ENCODE assay signal across 12 cellular contexts in the genomic region with DNA sequence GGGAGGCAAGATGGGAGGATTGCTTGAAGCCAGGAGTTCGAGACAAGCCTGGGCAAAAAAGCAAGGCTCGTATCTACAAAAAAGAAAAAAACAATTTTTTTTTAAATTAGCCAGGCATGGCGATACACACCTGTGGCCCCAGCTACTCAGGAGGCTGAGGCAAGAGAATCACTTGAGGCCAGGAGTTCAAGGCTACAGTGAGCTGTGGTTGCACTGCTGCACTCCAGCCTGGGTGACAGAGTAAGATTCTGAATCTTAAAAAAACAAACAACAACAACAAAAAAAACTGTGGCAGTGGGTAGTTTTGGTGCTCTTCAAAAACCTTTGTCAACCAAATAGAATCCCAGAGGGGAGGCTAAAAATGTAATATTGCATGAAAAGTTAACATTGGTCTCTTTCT. TPM values are rescaled to one million over a fixed set of nuclear protein-coding genes. Genes with fewer than 3 reads are reported as not detected.
DNase-seq lines count a peak whose midpoint lies in the region; ATAC-seq and TF ChIP-seq lines count a peak whose summit lies in the region.
"Had no signal": no experiment of that assay in that cellular context is flagged by ENCODE, and none has a peak within 500 bp of the region (broad histone marks: within the 10 kb centered on the region; RNA-seq: fewer than 3 reads in every experiment).

No MANE protein-coding gene starts in this region.

- DNase-seq in stimulated activated CD4-positive, alpha-beta T cell treated with anti-CD3 and anti-CD28 coated beads, Interleukin-1b, Interleukin-23, amount 100 ng/mL, for 48 hours = peak; percentile 13
- no peak for DNase-seq in stimulated activated CD4-positive, alpha-beta T cell treated with anti-CD3 and anti-CD28 coated beads, Interleukin-4, amount 100 ng/mL, for 1 hour
- DNase-seq in T-cell = no peak
- DNase-seq in left lung = no peak
- no peak for DNase-seq in vagina (ENCODE audit: extremely low spot score in 2 of 2)
- no peak for DNase-seq in tibial artery
- no peak for DNase-seq in 8988T
- DNase-seq: endodermal cell, PC-9 had no signal

- H3K4me1 Mint-ChIP-seq in T-cell = peaks cover 79 to 86% (median 83%) of the 10 kb centered on the region in 3 donors

- H3K4me1 ChIP-seq in left lung (peaks cover 0 to 63% of the 10 kb centered on the region in 2 donors), vagina (no peaks in the 10 kb centered on the region), tibial artery (no peaks in the 10 kb centered on the region)

- peak overlapping the region in 1 of 2 donors; percentile 35 for H3K4me3 ChIP-seq in left lung
- peak overlapping the region in 1 of 2 donors; percentile 4 for H3K4me3 ChIP-seq in vagina
- H3K4me3 ChIP-seq in tibial artery = peak overlapping the region in 1 of 2 donors; percentile 9
- H3K4me3 ChIP-seq: PC-9, smooth muscle cell had no signal

- peak overlapping the region; percentile 80 to 87 (median 86) for H3K4me3 Mint-ChIP-seq in T-cell
- H3K4me3 Mint-ChIP-seq: endodermal cell had no signal

- no peak for ATAC-seq in T-cell (replicated peaks in 1 of 4)
- no peak for ATAC-seq in left lung
- ATAC-seq in GM18861 (IDR thresholded peaks at IDR 0.05; ENCODE audit: unreplicated experiment) = no peak

- intact Hi-C loops in left lung (cut with DNase I) (no loop called here), vagina (cut with DNase I) (no loop called here), tibial artery (cut with DNase I; ENCODE audit: low total_unique reads) (no loop called here)

- H3K27ac ChIP-seq in left lung (peak overlapping the region; percentile 63 to 94), vagina (peak overlapping the region; percentile 1), tibial artery (no peak overlapping the region)
- H3K27ac ChIP-seq: PC-9 had no signal

- H3K36me3 ChIP-seq in left lung = no peaks in the 10 kb centered on the region
- H3K36me3 ChIP-seq in vagina = no peaks in the 10 kb centered on the region
- no peaks in the 10 kb centered on the region for H3K36me3 ChIP-seq in tibial artery

- no peak for TF ChIP-seq POLR2A in vagina (IDR thresholded peaks at IDR 0.05)

- no peaks in the 10 kb centered on the region for H3K27me3 Mint-ChIP-seq in T-cell

- H3K27me3 ChIP-seq in left lung = no peaks in the 10 kb centered on the region
- H3K27me3 ChIP-seq in vagina = no peaks in the 10 kb centered on the region
- no peaks in the 10 kb centered on the region for H3K27me3 ChIP-seq in tibial artery

- peaks cover 13% of the 10 kb centered on the region for H3K36me3 Mint-ChIP-seq in T-cell

- H3K9me3 Mint-ChIP-seq in T-cell = no peaks in the 10 kb centered on the region
- H3K9me3 Mint-ChIP-seq: endodermal cell had no signal

- POLR2A ChIA-PET in T-cell (lab: Charles Lee) = interaction anchor here (0.6 to 3.1 kb wide), 7 partner anchors 11 to 60 kb away, joined by 3 to 18 read pairs (median 3); partner anchors contain the start of genes AP4B1 (in 1 of the 2) and HIPK1 (in 1 of the 2)

- H3K27ac Mint-ChIP-seq in T-cell = peak overlapping the region; percentile 85 to 95
- H3K27ac Mint-ChIP-seq: endodermal cell had no signal

- H3K9me3 ChIP-seq in left lung (no peaks in the 10 kb centered on the region), vagina (no peaks in the 10 kb centered on the region), tibial artery (no peaks in the 10 kb centered on the region)

- CTCF ChIA-PET in T-cell (lab: Charles Lee) = interaction anchor here (0.5 to 1.9 kb wide), 5 partner anchors 8 to 76 kb away, joined by 3 to 8 read pairs (median 3); partner anchors contain the start of gene AP4B1 (in 1 of the 2)

- TF ChIP-seq CTCF in left lung (IDR thresholded peaks at IDR 0.05) = no peak
- no peak for TF ChIP-seq CTCF in vagina (IDR thresholded peaks at IDR 0.05)
- no peak for TF ChIP-seq CTCF in tibial artery (IDR thresholded peaks at IDR 0.05)

RNA-seq across cellular contexts. Expression of gene PTPN22, which starts 0.7 kb away (rescaled TPM):
- 10 to 100 TPM; 25.6 to 45.9 (median 26.6) TPM for total RNA-seq in T-cell
- 10 to 100 TPM in 1 of 2 donors, 1 to 10 TPM in 1; 5.6 to 10.0 TPM for total RNA-seq in left lung
- total RNA-seq in vagina = 7.4 TPM
- total RNA-seq: endodermal cell, smooth muscle cell had no signal

RNA-seq across cellular contexts. Expression of gene BCL2L15, which starts 16.6 kb away (rescaled TPM):
- total RNA-seq in T-cell = 1 to 10 TPM; 1.2 to 5.8 (median 1.7) TPM
- 1 to 10 TPM; 2.2 to 2.3 TPM for total RNA-seq in left lung
- total RNA-seq in vagina = 2.9 TPM
- total RNA-seq: M059J had no signal

RNA-seq across cellular contexts. Expression of gene AP4B1, which starts 33.8 kb away (rescaled TPM):
- total RNA-seq in T-cell = 10 to 100 TPM; 57.8 to 66.4 (median 61.5) TPM
- total RNA-seq in left lung = 10 to 100 TPM; 15.4 to 21.2 TPM
- 6.9 TPM for total RNA-seq in vagina

RNA-seq across cellular contexts. Expression of gene DCLRE1B, which starts 34.3 kb away (rescaled TPM):
- 1 to 10 TPM; 5.6 to 6.1 (median 5.9) TPM for total RNA-seq in T-cell
- 1 to 10 TPM; 7.3 to 9.1 TPM for total RNA-seq in left lung
- 5.2 TPM for total RNA-seq in vagina

RNA-seq across cellular contexts. Expression of gene HIPK1, which starts 58.3 kb away (rescaled TPM):
- total RNA-seq in T-cell = 100 to 1,000 TPM in 4 of 5 donors, 10 to 100 TPM in 1; 99.5 to 189 (median 103) TPM
- total RNA-seq in left lung = 10 to 100 TPM; 61.1 to 77.4 TPM
- 52.3 TPM for total RNA-seq in vagina

Comparison
In these comparisons a context has a peak if more than half of its experiments do, and no peak if none do; other contexts are left out.
1. H3K27ac ChIP-seq: peak in left lung (2 of 2) and vagina (single experiment); none in tibial artery (0 of 2).